8 cellular contexts compared by ENCODE assay signal in the genomic region with DNA sequence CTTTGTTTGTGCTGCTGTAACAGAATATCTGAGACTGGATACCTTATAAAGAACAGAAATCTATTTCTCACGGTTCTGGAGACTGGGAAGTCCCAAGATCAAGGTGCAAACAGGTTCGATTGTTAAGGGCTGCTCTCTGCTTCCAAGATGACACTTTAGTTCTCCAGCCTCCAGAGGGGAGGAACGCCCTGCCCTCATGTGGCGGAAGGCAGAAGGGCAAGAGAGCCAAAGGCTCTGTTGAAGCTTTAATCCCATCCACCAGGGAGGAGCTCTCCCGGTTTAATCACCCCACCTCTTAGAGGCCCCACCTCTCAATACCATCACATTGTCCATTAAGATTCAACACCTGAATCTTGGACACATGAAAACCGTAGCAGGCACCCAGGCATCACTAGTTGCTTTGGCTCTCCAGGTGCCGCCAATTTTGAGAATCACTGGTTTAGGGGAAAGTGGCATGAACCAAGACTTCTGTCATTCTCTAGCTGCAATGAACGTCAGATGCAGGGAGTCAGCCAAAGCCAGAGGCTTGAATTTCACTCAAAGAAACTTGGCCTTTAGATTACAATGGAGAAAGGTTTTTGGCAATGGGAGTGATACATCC. TPM values are rescaled to one million over a fixed set of nuclear protein-coding genes. Genes with fewer than 3 reads are reported as not detected.
DNase-seq lines count a peak whose midpoint lies in the region; ATAC-seq and TF ChIP-seq lines count a peak whose summit lies in the region.

No MANE protein-coding gene starts in this region.

- H3K27me3 ChIP-seq in CD4-positive, CD25-positive, alpha-beta regulatory T cell (ENCODE audit: control insufficient read depth, insufficient read depth, low read length) = no peaks in the 10 kb centered on the region
- H3K27me3 ChIP-seq in neural progenitor cell = no peaks in the 10 kb centered on the region

- H3K9ac ChIP-seq in neural progenitor cell = no peak overlapping the region

- peak in 2 of 3 donors; percentile 23 to 45 for DNase-seq in CD4-positive, CD25-positive, alpha-beta regulatory T cell
- DNase-seq in NCI-H1694 (lab: John Stamatoyannopoulos, UW) = peak; percentile 10
- peak; percentile 68 for DNase-seq in activated CD4-positive, alpha-beta memory T cell treated with anti-CD3 and anti-CD28 coated beads for 36 hours
- peak; percentile 64 for DNase-seq in neural progenitor cell (ENCODE audit: low spot score)
- no peak for DNase-seq in hepatic stellate cell (ENCODE audit: low spot score)

- no peaks in the 10 kb centered on the region for H3K27me3 Mint-ChIP-seq in CD4-positive, CD25-positive, alpha-beta regulatory T cell
- H3K27me3 Mint-ChIP-seq in activated CD4-positive, alpha-beta memory T cell treated with anti-CD3 and anti-CD28 coated beads for 36 hours = no peaks in the 10 kb centered on the region
- H3K27me3 Mint-ChIP-seq in neural progenitor cell (ENCODE audit: insufficient read depth, low read depth) = peaks cover 12% of the 10 kb centered on the region

- H3K9me3 ChIP-seq in CD4-positive, CD25-positive, alpha-beta regulatory T cell (ENCODE audit: control insufficient read depth in 2 of 2, low read length in 2 of 2) = no peaks in the 10 kb centered on the region
- H3K9me3 ChIP-seq in neural progenitor cell (ENCODE audit: low read depth) = no peaks in the 10 kb centered on the region

- H3K4me2 ChIP-seq in neural progenitor cell = no peak overlapping the region

- no peaks in the 10 kb centered on the region for H3K4me1 Mint-ChIP-seq in CD4-positive, CD25-positive, alpha-beta regulatory T cell
- no peaks in the 10 kb centered on the region for H3K4me1 Mint-ChIP-seq in activated CD4-positive, alpha-beta memory T cell treated with anti-CD3 and anti-CD28 coated beads for 36 hours (ENCODE audit: low read depth)
- peaks cover 36% of the 10 kb centered on the region for H3K4me1 Mint-ChIP-seq in neural progenitor cell

- POLR2A ChIA-PET in activated CD4-positive, alpha-beta memory T cell treated with anti-CD3 and anti-CD28 coated beads for 36 hours (lab: Charles Lee) = no interaction called here

- no peak overlapping the region for H3K27ac ChIP-seq in CD4-positive, CD25-positive, alpha-beta regulatory T cell (ENCODE audit: insufficient read depth, low read length, poor library complexity, severe bottlenecking)
- no peak overlapping the region for H3K27ac ChIP-seq in neural progenitor cell

- peak overlapping the region in 1 of 3 donors; percentile 47 for H3K27ac Mint-ChIP-seq in CD4-positive, CD25-positive, alpha-beta regulatory T cell
- no peak overlapping the region for H3K27ac Mint-ChIP-seq in activated CD4-positive, alpha-beta memory T cell treated with anti-CD3 and anti-CD28 coated beads for 36 hours
- no peak overlapping the region for H3K27ac Mint-ChIP-seq in neural progenitor cell

- peaks cover 3% of the 10 kb centered on the region for H3K79me2 ChIP-seq in neural progenitor cell (ENCODE audit: low read depth)

- H2AFZ ChIP-seq in neural progenitor cell (replicated peaks) = no peak overlapping the region

- peak in 1 of 2 donors; percentile 37 for ATAC-seq in CD4-positive, CD25-positive, alpha-beta regulatory T cell (ENCODE audit: low read depth in 2 of 2)
- ATAC-seq in GM19395 (IDR thresholded peaks at IDR 0.05; ENCODE audit: unreplicated experiment) (peak; percentile 77), esophagus mucosa (peak; percentile 77), GM18498 (IDR thresholded peaks at IDR 0.05; ENCODE audit: unreplicated experiment) (no peak)

- no peaks in the 10 kb centered on the region for H3K36me3 Mint-ChIP-seq in CD4-positive, CD25-positive, alpha-beta regulatory T cell
- no peaks in the 10 kb centered on the region for H3K36me3 Mint-ChIP-seq in activated CD4-positive, alpha-beta memory T cell treated with anti-CD3 and anti-CD28 coated beads for 36 hours
- peaks cover 10% of the 10 kb centered on the region for H3K36me3 Mint-ChIP-seq in neural progenitor cell

- peaks cover 15% of the 10 kb centered on the region for H4K20me1 ChIP-seq in neural progenitor cell (ENCODE audit: low read depth)

- peak; percentile 63 for TF ChIP-seq CTCF in neural progenitor cell (IDR thresholded peaks at IDR 0.05)

- H3F3A ChIP-seq in neural progenitor cell (ENCODE audit: low read depth) = no peaks in the 10 kb centered on the region

- H3K36me3 ChIP-seq in CD4-positive, CD25-positive, alpha-beta regulatory T cell (ENCODE audit: control insufficient read depth, insufficient read depth, low read length) = no peaks in the 10 kb centered on the region
- H3K36me3 ChIP-seq in neural progenitor cell = no peaks in the 10 kb centered on the region

- intact Hi-C loops in activated CD4-positive, alpha-beta memory T cell treated with anti-CD3 and anti-CD28 coated beads for 36 hours (cut with micrococcal nuclease) = loop anchor here (1.0 kb wide), 1 partner anchor 135 kb away; no protein-coding TSS in a partner anchor

- H3K4me3 Mint-ChIP-seq in CD4-positive, CD25-positive, alpha-beta regulatory T cell = no peak overlapping the region
- no peak overlapping the region for H3K4me3 Mint-ChIP-seq in activated CD4-positive, alpha-beta memory T cell treated with anti-CD3 and anti-CD28 coated beads for 36 hours
- no peak overlapping the region for H3K4me3 Mint-ChIP-seq in neural progenitor cell

- H3K4me3 ChIP-seq in CD4-positive, CD25-positive, alpha-beta regulatory T cell (ENCODE audit: low read depth, low read length) = no peak overlapping the region
- no peak overlapping the region for H3K4me3 ChIP-seq in neural progenitor cell

- H3K9me3 Mint-ChIP-seq in CD4-positive, CD25-positive, alpha-beta regulatory T cell = no peaks in the 10 kb centered on the region
- no peaks in the 10 kb centered on the region for H3K9me3 Mint-ChIP-seq in activated CD4-positive, alpha-beta memory T cell treated with anti-CD3 and anti-CD28 coated beads for 36 hours
- peaks cover 8% of the 10 kb centered on the region for H3K9me3 Mint-ChIP-seq in neural progenitor cell

- H3K4me1 ChIP-seq in CD4-positive, CD25-positive, alpha-beta regulatory T cell (ENCODE audit: control insufficient read depth, insufficient read depth, low read length, poor library complexity, severe bottlenecking) = no peaks in the 10 kb centered on the region
- peaks cover 7% of the 10 kb centered on the region for H3K4me1 ChIP-seq in neural progenitor cell

- CTCF ChIA-PET in activated CD4-positive, alpha-beta memory T cell treated with anti-CD3 and anti-CD28 coated beads for 36 hours (lab: Charles Lee) = interaction anchor here (0.6 to 6.4 kb wide), 23 partner anchors 8 to 157 kb away, joined by 3 to 134 read pairs (median 4); no protein-coding TSS in a partner anchor

RNA-seq across cellular contexts. Expression of gene FHL1, which starts 15.6 kb away (rescaled TPM):
- 15.7 TPM for total RNA-seq in CD4-positive, CD25-positive, alpha-beta regulatory T cell
- 10 to 100 TPM in 3 of 4 donors, 1 to 10 TPM in 1; 3.8 to 24.5 (median 17.3) TPM for polyA plus RNA-seq in CD4-positive, CD25-positive, alpha-beta regulatory T cell
- total RNA-seq in activated CD4-positive, alpha-beta memory T cell treated with anti-CD3 and anti-CD28 coated beads for 36 hours = 10 to 100 TPM; 33.9 to 37.5 TPM
- 18.7 TPM for total RNA-seq in esophagus mucosa
- 62.1 and 67.6 TPM in 2 replicates for total RNA-seq in neural progenitor cell (ENCODE audit: low replicate concordance)
